19 cellular contexts compared by ENCODE assay signal in the genomic region with DNA sequence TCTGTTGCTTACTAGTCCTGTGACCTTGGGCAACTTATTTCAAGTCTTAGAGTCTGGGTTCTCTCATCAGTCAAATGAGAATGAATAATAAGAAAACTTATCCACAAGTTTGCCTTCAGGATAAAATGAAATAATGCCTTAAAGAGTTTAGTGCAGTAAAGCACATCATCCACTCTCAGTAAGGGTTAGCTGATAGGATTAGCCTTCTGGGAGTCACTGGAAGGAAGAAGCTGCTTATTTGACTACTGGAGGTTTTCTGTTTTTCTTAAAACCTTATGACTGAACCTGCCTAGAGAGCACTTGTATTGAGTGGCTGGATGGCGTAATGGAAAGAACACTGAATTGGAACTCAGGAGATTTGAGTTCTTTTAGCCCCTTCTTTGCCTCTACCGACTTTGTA. TPM values are rescaled to one million over a fixed set of nuclear protein-coding genes. Genes with fewer than 3 reads are reported as not detected.
DNase-seq lines count a peak whose midpoint lies in the region; FAIRE-seq and TF ChIP-seq lines count a peak whose summit lies in the region.
"Had no signal": no experiment of that assay in that cellular context is flagged by ENCODE, and none has a peak within 500 bp of the region (broad histone marks: within the 10 kb centered on the region; RNA-seq: fewer than 3 reads in every experiment).

No MANE protein-coding gene starts in this region.

- H3K9ac ChIP-seq in liver (ENCODE audit: low read depth in 1 of 2, low read length in 2 of 2): peak overlapping the region in 1 of 2 donors; percentile 76
- H3K9ac ChIP-seq: BLaER1 treated with 17β-estradiol and CSF1 and Interleukin-3, amounts not matched to agents 10 nM and 100 nM had no signal

- peak overlapping the region in 1 of 2 donors; percentile 80 for H3K27ac ChIP-seq in liver (ENCODE audit: low read depth in 1 of 2, low read length in 2 of 2)
- H3K27ac ChIP-seq: 22Rv1; ascending aorta; BLaER1 treated with 17β-estradiol and CSF1 and Interleukin-3, amounts not matched to agents 10 nM and 100 nM; prostate gland had no signal

- H3K4me3 ChIP-seq in bronchial epithelial cell (ENCODE audit: low read depth, low read length) (peak overlapping the region; percentile 76), liver (ENCODE audit: low read depth in 1 of 3, low read length in 3 of 3) (peak overlapping the region in 2 of 3 donors; percentile 84)
- H3K4me3 ChIP-seq: ascending aorta; BLaER1 treated with 17β-estradiol and CSF1 and Interleukin-3, amounts not matched to agents 10 nM and 100 nM; prostate gland had no signal

- peak; percentile 42 for DNase-seq in DMS 273 (lab: John Stamatoyannopoulos, UW; ENCODE audit: unreplicated experiment)
- DNase-seq in DMS 273 treated with DMSO at 0.1 percent for 48 hours (lab: John Stamatoyannopoulos, UW): no peak
- peak; percentile 32 for DNase-seq in bronchial epithelial cell (ENCODE audit: low read depth)
- DNase-seq in superior temporal gyrus (ENCODE audit: extremely low spot score): peak; percentile 8
- no peak for DNase-seq in cortex of kidney (lab: John Stamatoyannopoulos, UW)
- no peak for DNase-seq in A172 (ENCODE audit: low spot score)
- no peak for DNase-seq in NCI-H1930 (lab: John Stamatoyannopoulos, UW)
- DNase-seq: activated CD8-positive, alpha-beta T cell treated with anti-CD3 and anti-CD28 coated beads for 36 hours; activated naive CD4-positive, alpha-beta T cell treated with anti-CD3 and anti-CD28 coated beads for 36 hours; activated T-cell treated with anti-CD3 and anti-CD28 coated beads, Interleukin-2, amount 50 U/mL, for 24 hours; DMS79 treated with DMSO at 0.1 percent for 48 hours; NCI-H1436 had no signal

- H3K36me3 ChIP-seq in bronchial epithelial cell (ENCODE audit: control insufficient read depth, insufficient read depth, low read length) (no peaks in the 10 kb centered on the region), liver (ENCODE audit: control insufficient read depth in 4 of 4, insufficient read depth in 3 of 4, low read depth in 1 of 4, low read length in 3 of 4) (no peaks in the 10 kb centered on the region)
- H3K36me3 ChIP-seq: ascending aorta; BLaER1 treated with 17β-estradiol and CSF1 and Interleukin-3, amounts not matched to agents 10 nM and 100 nM; prostate gland had no signal

- H3K4me1 ChIP-seq in liver (ENCODE audit: control insufficient read depth in 4 of 4, insufficient read depth in 4 of 4, low read length in 3 of 4): peaks cover 0 to 12% (median 4%) of the 10 kb centered on the region in 4 donors
- H3K4me1 ChIP-seq: ascending aorta; BLaER1 treated with 17β-estradiol and CSF1 and Interleukin-3, amounts not matched to agents 10 nM and 100 nM; prostate gland had no signal

- 31% methylated on average over 2 of the region's 2 CpGs for WGBS in liver

- no peak for FAIRE-seq in bronchial epithelial cell (lab: Jason Lieb, UNC)

- TF ChIP-seq RAD21 in liver (IDR thresholded peaks at IDR 0.05): no peak

- H3K27me3 ChIP-seq in bronchial epithelial cell (ENCODE audit: control insufficient read depth, insufficient read depth, low read length): no peaks in the 10 kb centered on the region
- H3K27me3 ChIP-seq in liver (ENCODE audit: control insufficient read depth in 4 of 4, insufficient read depth in 4 of 4, low read length in 3 of 4): peaks cover 0 to 11% (median 0%) of the 10 kb centered on the region in 4 donors

- H3K9me3 ChIP-seq in liver (ENCODE audit: control insufficient read depth in 4 of 4, low read length in 3 of 4): no peaks in the 10 kb centered on the region
- H3K9me3 ChIP-seq: ascending aorta, prostate gland had no signal

- TF ChIP-seq CTCF in bronchial epithelial cell (IDR thresholded peaks at IDR 0.05; ENCODE audit: insufficient read depth, low read length, severe bottlenecking): no peak
- TF ChIP-seq CTCF in liver (IDR thresholded peaks at IDR 0.05; ENCODE audit: low read depth, low read length, missing input control): no peak

TF ChIP-seq in liver, 16 proteins besides CTCF, POLR2A, EP300 and RAD21:
- no peak for TF ChIP-seq NR2F2 (IDR thresholded peaks at IDR 0.05)
- TF ChIP-seq, protein P1, sequence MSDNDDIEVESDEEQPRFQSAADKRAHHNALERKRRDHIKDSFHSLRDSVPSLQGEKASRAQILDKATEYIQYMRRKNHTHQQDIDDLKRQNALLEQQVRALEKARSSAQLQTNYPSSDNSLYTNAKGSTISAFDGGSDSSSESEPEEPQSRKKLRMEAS (IDR thresholded peaks at IDR 0.05): no peak
- TF ChIP-seq YY1 (IDR thresholded peaks at IDR 0.05): no peak
- TF ChIP-seq HNF4A (conservative IDR thresholded peaks at IDR 0.05): no peak
- TF ChIP-seq, protein P2, sequence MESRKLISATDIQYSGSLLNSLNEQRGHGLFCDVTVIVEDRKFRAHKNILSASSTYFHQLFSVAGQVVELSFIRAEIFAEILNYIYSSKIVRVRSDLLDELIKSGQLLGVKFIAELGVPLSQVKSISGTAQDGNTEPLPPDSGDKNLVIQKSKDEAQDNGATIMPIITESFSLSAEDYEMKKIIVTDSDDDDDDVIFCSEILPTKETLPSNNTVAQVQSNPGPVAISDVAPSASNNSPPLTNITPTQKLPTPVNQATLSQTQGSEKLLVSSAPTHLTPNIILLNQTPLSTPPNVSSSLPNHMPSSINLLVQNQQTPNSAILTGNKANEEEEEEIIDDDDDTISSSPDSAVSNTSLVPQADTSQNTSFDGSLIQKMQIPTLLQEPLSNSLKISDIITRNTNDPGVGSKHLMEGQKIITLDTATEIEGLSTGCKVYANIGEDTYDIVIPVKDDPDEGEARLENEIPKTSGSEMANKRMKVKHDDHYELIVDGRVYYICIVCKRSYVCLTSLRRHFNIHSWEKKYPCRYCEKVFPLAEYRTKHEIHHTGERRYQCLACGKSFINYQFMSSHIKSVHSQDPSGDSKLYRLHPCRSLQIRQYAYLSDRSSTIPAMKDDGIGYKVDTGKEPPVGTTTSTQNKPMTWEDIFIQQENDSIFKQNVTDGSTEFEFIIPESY (IDR thresholded peaks at IDR 0.05): no peak
- TF ChIP-seq, protein P3, sequence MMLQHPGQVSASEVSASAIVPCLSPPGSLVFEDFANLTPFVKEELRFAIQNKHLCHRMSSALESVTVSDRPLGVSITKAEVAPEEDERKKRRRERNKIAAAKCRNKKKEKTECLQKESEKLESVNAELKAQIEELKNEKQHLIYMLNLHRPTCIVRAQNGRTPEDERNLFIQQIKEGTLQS (IDR thresholded peaks at IDR 0.05): no peak
- TF ChIP-seq, protein P4, sequence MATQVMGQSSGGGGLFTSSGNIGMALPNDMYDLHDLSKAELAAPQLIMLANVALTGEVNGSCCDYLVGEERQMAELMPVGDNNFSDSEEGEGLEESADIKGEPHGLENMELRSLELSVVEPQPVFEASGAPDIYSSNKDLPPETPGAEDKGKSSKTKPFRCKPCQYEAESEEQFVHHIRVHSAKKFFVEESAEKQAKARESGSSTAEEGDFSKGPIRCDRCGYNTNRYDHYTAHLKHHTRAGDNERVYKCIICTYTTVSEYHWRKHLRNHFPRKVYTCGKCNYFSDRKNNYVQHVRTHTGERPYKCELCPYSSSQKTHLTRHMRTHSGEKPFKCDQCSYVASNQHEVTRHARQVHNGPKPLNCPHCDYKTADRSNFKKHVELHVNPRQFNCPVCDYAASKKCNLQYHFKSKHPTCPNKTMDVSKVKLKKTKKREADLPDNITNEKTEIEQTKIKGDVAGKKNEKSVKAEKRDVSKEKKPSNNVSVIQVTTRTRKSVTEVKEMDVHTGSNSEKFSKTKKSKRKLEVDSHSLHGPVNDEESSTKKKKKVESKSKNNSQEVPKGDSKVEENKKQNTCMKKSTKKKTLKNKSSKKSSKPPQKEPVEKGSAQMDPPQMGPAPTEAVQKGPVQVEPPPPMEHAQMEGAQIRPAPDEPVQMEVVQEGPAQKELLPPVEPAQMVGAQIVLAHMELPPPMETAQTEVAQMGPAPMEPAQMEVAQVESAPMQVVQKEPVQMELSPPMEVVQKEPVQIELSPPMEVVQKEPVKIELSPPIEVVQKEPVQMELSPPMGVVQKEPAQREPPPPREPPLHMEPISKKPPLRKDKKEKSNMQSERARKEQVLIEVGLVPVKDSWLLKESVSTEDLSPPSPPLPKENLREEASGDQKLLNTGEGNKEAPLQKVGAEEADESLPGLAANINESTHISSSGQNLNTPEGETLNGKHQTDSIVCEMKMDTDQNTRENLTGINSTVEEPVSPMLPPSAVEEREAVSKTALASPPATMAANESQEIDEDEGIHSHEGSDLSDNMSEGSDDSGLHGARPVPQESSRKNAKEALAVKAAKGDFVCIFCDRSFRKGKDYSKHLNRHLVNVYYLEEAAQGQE (IDR thresholded peaks at IDR 0.05): no peak

RNA-seq across cellular contexts. Expression of a gene that starts 1.8 kb away (rescaled TPM):
- total RNA-seq in bronchial epithelial cell (21.0 and 32.1 TPM in 2 replicates), liver (10 to 100 TPM; 47.4 to 60.4 TPM)
- 10 to 100 TPM; 23.1 to 39.5 TPM for polyA plus RNA-seq in liver
- not detected in 2 replicates for total RNA-seq in A172 (2014; rRNA removed; shearing (Covaris generic))
- total RNA-seq: activated CD8-positive, alpha-beta T cell treated with anti-CD3 and anti-CD28 coated beads for 36 hours; activated naive CD4-positive, alpha-beta T cell treated with anti-CD3 and anti-CD28 coated beads for 36 hours; natural killer cell treated with Interleukin-12 subunit alpha and Interleukin-12 subunit beta and Interleukin-15 and Interleukin-18, amount 100 ng/mL, for 72 hours; T-helper 1 cell treated with Interleukin-12 subunit alpha and Interleukin-12 subunit beta and Interleukin-4 antibody, amounts not matched to agents 30 ng/mL and 1 ng/mL, for 36 hours had no signal

Comparison
In these comparisons a context has a peak if more than half of its experiments do, and no peak if none do; other contexts are left out.
1. DNase-seq: peak in DMS 273 (single experiment), bronchial epithelial cell (single experiment) and superior temporal gyrus (single experiment); none in DMS 273 treated with DMSO at 0.1 percent for 48 hours (single experiment), cortex of kidney (single experiment), A172 (single experiment) and NCI-H1930 (0 of 2).
2. RNA of a gene that starts 1.8 kb away (total RNA-seq): 47.4 to 60.4 TPM in liver and 21.0 to 32.1 TPM in bronchial epithelial cell; not detected in A172; every median in the first group is over 10 times any median in the second.